Comparison of ENCODE assay signal across 1 cellular context in the genomic region with DNA sequence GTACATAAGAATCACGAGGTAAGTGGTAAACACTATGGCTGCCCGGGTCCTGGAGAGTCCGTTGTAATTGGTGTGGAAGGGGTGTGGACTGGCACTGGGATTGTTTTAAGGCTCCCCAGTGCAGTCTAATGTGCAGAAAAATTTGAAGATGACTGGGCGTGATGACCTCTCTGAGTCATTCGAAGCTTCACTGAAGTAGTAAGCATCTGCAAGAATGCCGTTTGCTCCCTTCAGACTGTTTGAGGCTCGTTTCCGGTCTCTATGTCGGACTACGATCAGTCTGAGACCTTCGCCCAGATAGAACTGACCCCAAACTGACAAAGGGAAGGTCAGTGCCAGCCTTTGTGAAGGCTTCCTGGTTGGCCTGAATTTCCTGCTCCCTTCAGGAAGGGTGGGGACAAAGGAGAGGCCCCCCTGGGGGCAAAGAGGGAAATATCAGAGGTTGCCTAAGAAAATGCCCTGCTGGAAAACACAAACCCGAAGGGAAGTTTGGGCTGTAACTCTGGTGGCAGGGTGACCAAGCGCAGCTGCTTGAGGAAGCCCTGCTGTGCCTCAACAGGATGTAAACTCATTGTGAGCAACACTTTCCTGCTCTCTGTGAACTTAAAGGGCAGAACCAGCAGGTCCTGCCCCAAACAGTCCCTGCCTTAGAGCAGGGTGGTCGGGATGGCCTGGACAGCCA.
TF ChIP-seq lines count a peak whose summit lies in the region.

No MANE protein-coding gene starts in this region.

TF ChIP-seq in GM23338, 12 proteins besides CTCF, POLR2A, EP300 and RAD21 (continued from another document):
- TF ChIP-seq POLR2AphosphoS5 (IDR thresholded peaks at IDR 0.05; ENCODE audit: low read depth) (no peak), NANOG (IDR thresholded peaks at IDR 0.05; ENCODE audit: borderline replicate concordance) (no peak), STAT1 (IDR thresholded peaks at IDR 0.05; ENCODE audit: unreplicated experiment) (no peak)
